In genomic region chr1:11384170-11384554, GRCh38 we compare ENCODE assay signal across 10 cellular contexts.
DNase-seq lines count a peak whose midpoint lies in the region; ATAC-seq and TF ChIP-seq lines count a peak whose summit lies in the region.
"Had no signal": no experiment of that assay in that cellular context is flagged by ENCODE, and none has a peak within 500 bp of the region (broad histone marks: within the 10 kb centered on the region; RNA-seq: fewer than 3 reads in every experiment).

No MANE protein-coding gene starts in this region.

- TF ChIP-seq RAD21 in HCT116 (IDR thresholded peaks at IDR 0.05; ENCODE audit: low read depth): no peak

- H3K27ac Mint-ChIP-seq in T-cell: peak overlapping the region; percentile 64 to 67

- H3K4me1 ChIP-seq in DND-41 (ENCODE audit: insufficient read depth, low read length): peaks cover 14% of the 10 kb centered on the region
- H3K4me1 ChIP-seq in HCT116 (ENCODE audit: control insufficient read depth in 1 of 2, insufficient read depth in 2 of 2, low read length in 2 of 2): peaks cover 0 to 14% of the 10 kb centered on the region in 2 experiments

- no peak for DNase-seq in DND-41
- DNase-seq in HCT116 (ENCODE audit: low read depth, low spot score): no peak
- DNase-seq in T-cell: no peak
- DNase-seq in foreskin fibroblast: peak; percentile 14 to 16
- DNase-seq: DMS79 treated with DMSO at 0.1 percent for 48 hours, MM.1S had no signal

- H4K20me1 ChIP-seq in DND-41 (ENCODE audit: insufficient read depth, low read length) (no peaks in the 10 kb centered on the region; the same call in 1 of the 2 replicates), HCT116 (ENCODE audit: insufficient read depth) (no peaks in the 10 kb centered on the region)

- peaks cover 19 to 29% (median 29%) of the 10 kb centered on the region in 3 donors for H3K4me1 Mint-ChIP-seq in T-cell

- RAD21 ChIA-PET in HCT116 (lab: Charles Lee; ENCODE audit: low non-redundant PET in 1 of 2, low total read pairs in 2 of 2, uncharacterized antibody in 2 of 2, unreplicated experiment in 2 of 2): no interaction called here

- no peak for TF ChIP-seq POLR2A in HCT116 (IDR thresholded peaks at IDR 0.05; ENCODE audit: borderline replicate concordance, extremely low read depth, insufficient read depth, insufficient read length)

- POLR2A ChIA-PET in HCT116 (lab: Charles Lee): no interaction called here
- POLR2A ChIA-PET in T-cell (lab: Charles Lee): no interaction called here

- peaks cover 0 to 5% (median 0%) of the 10 kb centered on the region in 3 donors for H3K9me3 Mint-ChIP-seq in T-cell

- H3K9me3 ChIP-seq in DND-41 (ENCODE audit: insufficient read depth, low read length, severe bottlenecking): no peaks in the 10 kb centered on the region
- no peaks in the 10 kb centered on the region for H3K9me3 ChIP-seq in HCT116 (ENCODE audit: control insufficient read depth in 1 of 2, insufficient read depth in 1 of 2, low read depth in 1 of 2, low read length in 2 of 2)
- H3K9me3 ChIP-seq: neutrophil had no signal

- no TSS peak for BruUV-seq in HCT116 (replicated peaks; lab: Mats Ljungman, UMichigan)

- H3K79me2 ChIP-seq in DND-41 (ENCODE audit: insufficient read depth, low read length) (no peaks in the 10 kb centered on the region), HCT116 (ENCODE audit: insufficient read depth, low read length) (no peaks in the 10 kb centered on the region)

- TF ChIP-seq CTCF in DND-41 (IDR thresholded peaks at IDR 0.05; ENCODE audit: borderline replicate concordance, extremely low read depth, low read length, poor library complexity, severe bottlenecking) (no peak), HCT116 (IDR thresholded peaks at IDR 0.05 in 2 of 3, conservative IDR thresholded peaks at IDR 0.05 in 1 of 3; ENCODE audit: borderline replicate concordance in 1 of 3, insufficient read depth in 1 of 3, low read depth in 2 of 3, low read length in 2 of 3) (no peak), foreskin fibroblast (IDR thresholded peaks at IDR 0.05; ENCODE audit: low read depth, low read length) (no peak)

- no peaks in the 10 kb centered on the region for H3K27me3 ChIP-seq in DND-41 (ENCODE audit: insufficient read depth, low read length, poor library complexity)
- peaks cover 16% of the 10 kb centered on the region; the same call in 1 of the 2 replicates for H3K27me3 ChIP-seq in HCT116 (ENCODE audit: insufficient read depth, low read length)

- H3K4me2 ChIP-seq in DND-41 (ENCODE audit: insufficient read depth, low read length) (no peak overlapping the region), HCT116 (ENCODE audit: low read length) (peak overlapping the region; percentile 26)

- CTCF ChIA-PET in HCT116 (lab: Charles Lee) (interaction anchor here (1.3 kb wide), 1 partner anchor 20 kb away, joined by 5 read pairs; no protein-coding TSS in a partner anchor), T-cell (lab: Charles Lee) (interaction anchor here in 1 of 2 donors (0.5 kb wide), 1 partner anchor 808 kb away, joined by 5 read pairs; no protein-coding TSS in a partner anchor)

- no peak overlapping the region for H3K9ac ChIP-seq in DND-41 (ENCODE audit: low read depth, low read length)
- H3K9ac ChIP-seq in HCT116 (ENCODE audit: low read length): no peak overlapping the region

- H2AFZ ChIP-seq in DND-41 (ENCODE audit: low read depth, low read length) (no peak overlapping the region), HCT116 (ENCODE audit: low read depth, low read length, poor library complexity, severe bottlenecking) (no peak overlapping the region)

- peaks cover 0 to 3% of the 10 kb centered on the region in 2 donors for H3K27me3 Mint-ChIP-seq in T-cell

- H3K4me3 ChIP-seq in DND-41 (ENCODE audit: low read depth in 1 of 2, low read length in 2 of 2) (no peak overlapping the region), HCT116 (replicated peaks in 1 of 2; ENCODE audit: low read depth in 1 of 2, low read length in 2 of 2) (no peak overlapping the region), foreskin fibroblast (ENCODE audit: low read depth in 1 of 2, low read length in 2 of 2) (no peak overlapping the region)

- ATAC-seq in DND-41 (ENCODE audit: insufficient read depth, low read depth) (peak; percentile 64), HCT116 (peak; percentile 39; the same call in 1 of the 2 replicates), T-cell (replicated peaks in 1 of 4) (peak; percentile 48 to 79 (median 66)), GM21737 (IDR thresholded peaks at IDR 0.05; ENCODE audit: unreplicated experiment) (no peak), HG02798 (IDR thresholded peaks at IDR 0.05; ENCODE audit: poor library complexity, unreplicated experiment) (no peak), GM18861 (IDR thresholded peaks at IDR 0.05; ENCODE audit: unreplicated experiment) (no peak)

- H3K36me3 Mint-ChIP-seq in T-cell: no peaks in the 10 kb centered on the region

- intact Hi-C loops in HCT116 (cut with micrococcal nuclease): no loop called here

- H3K4me3 Mint-ChIP-seq in T-cell: peak overlapping the region in 2 of 3 donors; percentile 6 to 68

- no peaks in the 10 kb centered on the region for H3K9me2 ChIP-seq in HCT116 (ENCODE audit: insufficient read depth)

- H3K36me3 ChIP-seq in DND-41 (ENCODE audit: insufficient read depth, low read length) (no peaks in the 10 kb centered on the region), HCT116 (ENCODE audit: control insufficient read depth in 1 of 2, insufficient read depth in 2 of 2, low read length in 2 of 2) (no peaks in the 10 kb centered on the region)
- H3K36me3 ChIP-seq: neutrophil had no signal

- peak overlapping the region; percentile 21; the same call in 1 of the 2 replicates for H3K27ac ChIP-seq in DND-41 (ENCODE audit: low read length)
- H3K27ac ChIP-seq in HCT116 (ENCODE audit: low read depth, low read length): no peak overlapping the region
- H3K27ac ChIP-seq: neutrophil had no signal

TF ChIP-seq in HCT116, 20 proteins besides CTCF, POLR2A, EP300 and RAD21:
- no peak for TF ChIP-seq TCF7L2 (IDR thresholded peaks at IDR 0.05; ENCODE audit: borderline replicate concordance, extremely low read depth, insufficient read depth, insufficient read length)
- TF ChIP-seq ZFX (IDR thresholded peaks at IDR 0.05): no peak
- no peak for TF ChIP-seq YY1 (IDR thresholded peaks at IDR 0.05; ENCODE audit: extremely low read depth, insufficient replicate concordance, low read depth, low read length)
- TF ChIP-seq, protein P1, sequence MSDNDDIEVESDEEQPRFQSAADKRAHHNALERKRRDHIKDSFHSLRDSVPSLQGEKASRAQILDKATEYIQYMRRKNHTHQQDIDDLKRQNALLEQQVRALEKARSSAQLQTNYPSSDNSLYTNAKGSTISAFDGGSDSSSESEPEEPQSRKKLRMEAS (IDR thresholded peaks at IDR 0.05): peak; percentile 45; the same call in 1 of the 2 replicates
- no peak for TF ChIP-seq SP1 (IDR thresholded peaks at IDR 0.05; ENCODE audit: low read depth)
- TF ChIP-seq ZNF274 (IDR thresholded peaks at IDR 0.05; ENCODE audit: low read depth, low read length): no peak

Comparison
In these comparisons a context has a peak if more than half of its experiments do, and no peak if none do; other contexts are left out.
1. ATAC-seq: peak in DND-41 (single experiment), HCT116 (single experiment) and T-cell (4 of 4); none in GM21737 (single experiment), HG02798 (single experiment) and GM18861 (single experiment).
2. DNase-seq: peak in foreskin fibroblast (2 of 2); none in DND-41 (single experiment), HCT116 (single experiment) and T-cell (0 of 34).